ENCODE assay signal across 17 cellular contexts in the genomic region with DNA sequence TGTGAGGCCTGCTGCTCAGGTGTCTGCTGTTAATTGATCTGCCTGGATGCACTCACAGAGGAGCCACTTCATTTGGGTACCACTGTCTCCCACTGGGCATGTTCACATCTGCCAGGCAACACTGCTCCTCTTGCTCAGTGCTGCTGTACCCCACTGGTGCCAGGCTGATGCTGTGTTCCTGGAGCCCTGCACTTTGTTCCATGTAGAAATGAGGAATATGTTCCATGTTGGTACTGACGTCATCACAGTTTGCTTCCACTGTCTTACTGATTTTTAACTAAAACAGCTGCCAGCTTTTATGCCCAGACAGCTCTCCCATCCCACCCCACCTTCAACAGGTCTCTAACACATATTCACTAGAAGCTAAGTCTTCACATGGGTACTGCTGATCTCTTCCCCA.
DNase-seq lines count a peak whose midpoint lies in the region; ATAC-seq and TF ChIP-seq lines count a peak whose summit lies in the region.
"Had no signal": no experiment of that assay in that cellular context is flagged by ENCODE, and none has a peak within 500 bp of the region (broad histone marks: within the 10 kb centered on the region; RNA-seq: fewer than 3 reads in every experiment).

No MANE protein-coding gene starts in this region.

- H2AK5ac ChIP-seq in trophoblast cell (ENCODE audit: low read length): peak overlapping the region; percentile 39

- 67% methylated on average over 1 of the region's 1 CpG for WGBS in right lobe of liver (ENCODE audit: insufficient coverage, low coverage, low lambda C conversion rate, missing lambda C conversion rate)
- WGBS in trophoblast cell (ENCODE audit: extremely low coverage, insufficient coverage, insufficient read length): no CpG with 5 or more reads among the region's 1 CpG
- WGBS in gastroesophageal sphincter (ENCODE audit: low coverage in 1 of 2), 2 donors: 78 to 91% methylated on average over 1 of the region's 1 CpG

- no peak overlapping the region for H3K9ac ChIP-seq in trophoblast cell (ENCODE audit: low read length)
- H3K9ac ChIP-seq: BLaER1 had no signal

- peak in 3 of 4 donors; percentile 46 to 71 (median 63) for ATAC-seq in right lobe of liver
- no peak for ATAC-seq in gastroesophageal sphincter
- no peak for ATAC-seq in esophagus mucosa
- ATAC-seq: CD8-positive, alpha-beta T cell; GM23338 had no signal

- no peak overlapping the region for H2BK5ac ChIP-seq in trophoblast cell (ENCODE audit: low read depth, low read length, poor library complexity)

- H4K12ac ChIP-seq in trophoblast cell (ENCODE audit: low read depth, low read length): no peak overlapping the region

- H3K79me2 ChIP-seq in trophoblast cell (ENCODE audit: control insufficient read depth, insufficient read depth, low read length, poor library complexity): peaks cover 3% of the 10 kb centered on the region

- H4K8ac ChIP-seq in trophoblast cell (ENCODE audit: low read depth, low read length): peak overlapping the region; percentile 36

- H3K79me1 ChIP-seq in trophoblast cell (ENCODE audit: low read length): peaks cover 11% of the 10 kb centered on the region

- H2BK12ac ChIP-seq in trophoblast cell (ENCODE audit: low read length): peak overlapping the region; percentile 97

- H3K27ac ChIP-seq in right lobe of liver (no peak overlapping the region), trophoblast cell (ENCODE audit: low read depth, low read length) (no peak overlapping the region), gastroesophageal sphincter (no peak overlapping the region)
- H3K27ac ChIP-seq: BLaER1, HL-60 had no signal

- DNase-seq in NCI-H524 (lab: John Stamatoyannopoulos, UW) (peak; percentile 3 to 37), NCI-H524 treated with DMSO at 0.1 percent for 48 hours (lab: John Stamatoyannopoulos, UW) (no peak), right lobe of liver (peak in 1 of 3 donors; percentile 45), trophoblast cell (no peak), SW 1271 (lab: John Stamatoyannopoulos, UW) (no peak)
- DNase-seq: 8988T; Calu3; CD8-positive, alpha-beta T cell; DMS79 treated with DMSO at 0.1 percent for 48 hours; GF-D8; HCEC 1CT; HFFc6 had no signal

- no peak overlapping the region for H3K14ac ChIP-seq in trophoblast cell (ENCODE audit: low read length)

- H3K4me1 ChIP-seq in right lobe of liver (peaks cover 0 to 32% (median 11%) of the 10 kb centered on the region in 4 donors), trophoblast cell (ENCODE audit: control insufficient read depth in 1 of 2, insufficient read depth in 2 of 2, low read length in 2 of 2) (peaks cover 5 to 14% of the 10 kb centered on the region in 2 experiments), gastroesophageal sphincter (no peaks in the 10 kb centered on the region)
- H3K4me1 ChIP-seq: BLaER1 had no signal

- no peaks in the 10 kb centered on the region for H3K27me3 ChIP-seq in right lobe of liver
- H3K27me3 ChIP-seq in trophoblast cell (ENCODE audit: insufficient read depth, low read length): no peaks in the 10 kb centered on the region
- no peaks in the 10 kb centered on the region for H3K27me3 ChIP-seq in gastroesophageal sphincter
- H3K27me3 ChIP-seq: BLaER1 had no signal

- TF ChIP-seq CTCF in right lobe of liver (IDR thresholded peaks at IDR 0.05) (no peak), gastroesophageal sphincter (IDR thresholded peaks at IDR 0.05) (no peak)

- H2BK120ac ChIP-seq in trophoblast cell (ENCODE audit: insufficient read depth, low read length, poor library complexity): no peak overlapping the region

- intact Hi-C loops in right lobe of liver (cut with DNase I): no loop called here

- no peak for TF ChIP-seq POLR2A in right lobe of liver (IDR thresholded peaks at IDR 0.05)
- TF ChIP-seq POLR2A in gastroesophageal sphincter (IDR thresholded peaks at IDR 0.05): no peak

- H3K9me3 ChIP-seq in right lobe of liver: no peaks in the 10 kb centered on the region
- no peaks in the 10 kb centered on the region for H3K9me3 ChIP-seq in trophoblast cell (ENCODE audit: insufficient read depth, low read depth, low read length)
- no peaks in the 10 kb centered on the region for H3K9me3 ChIP-seq in gastroesophageal sphincter
- H3K9me3 ChIP-seq: BLaER1 had no signal

- H4K91ac ChIP-seq in trophoblast cell (ENCODE audit: low read depth, low read length): no peak overlapping the region

- no peak overlapping the region for H3K4me2 ChIP-seq in trophoblast cell (ENCODE audit: low read length)
- H3K4me2 ChIP-seq: BLaER1, GM23338 had no signal

- H3K4me3 ChIP-seq in right lobe of liver (no peak overlapping the region), trophoblast cell (ENCODE audit: low read depth, low read length) (no peak overlapping the region), gastroesophageal sphincter (no peak overlapping the region)
- H3K4me3 ChIP-seq: BLaER1, GM23338 had no signal

- no peak overlapping the region for H3K4ac ChIP-seq in trophoblast cell (ENCODE audit: low read depth, low read length)

- TF ChIP-seq EP300 in gastroesophageal sphincter (IDR thresholded peaks at IDR 0.05): no peak

- no peaks in the 10 kb centered on the region for H3K36me3 ChIP-seq in right lobe of liver
- H3K36me3 ChIP-seq in trophoblast cell (ENCODE audit: control insufficient read depth in 1 of 2, insufficient read depth in 2 of 2, low read length in 2 of 2): no peaks in the 10 kb centered on the region
- H3K36me3 ChIP-seq in gastroesophageal sphincter: no peaks in the 10 kb centered on the region
- H3K36me3 ChIP-seq: BLaER1 had no signal

- no peak overlapping the region for H3K23ac ChIP-seq in trophoblast cell (ENCODE audit: low read length)

- H2AFZ ChIP-seq in trophoblast cell (ENCODE audit: insufficient read depth, low read length, poor library complexity): no peak overlapping the region
- H2AFZ ChIP-seq: GM23338 had no signal

- H3K18ac ChIP-seq in trophoblast cell (ENCODE audit: low read length): no peak overlapping the region

Comparison
In these comparisons a context has a peak if more than half of its experiments do, and no peak if none do; other contexts are left out.
1. DNase-seq: peak in NCI-H524 (2 of 2); none in NCI-H524 treated with DMSO at 0.1 percent for 48 hours (single experiment), trophoblast cell (0 of 2) and SW 1271 (0 of 2).
2. ATAC-seq: peak in right lobe of liver (3 of 4); none in gastroesophageal sphincter (single experiment) and esophagus mucosa (single experiment).